ENCODE assay signal across 8 cellular contexts in the genomic region with DNA sequence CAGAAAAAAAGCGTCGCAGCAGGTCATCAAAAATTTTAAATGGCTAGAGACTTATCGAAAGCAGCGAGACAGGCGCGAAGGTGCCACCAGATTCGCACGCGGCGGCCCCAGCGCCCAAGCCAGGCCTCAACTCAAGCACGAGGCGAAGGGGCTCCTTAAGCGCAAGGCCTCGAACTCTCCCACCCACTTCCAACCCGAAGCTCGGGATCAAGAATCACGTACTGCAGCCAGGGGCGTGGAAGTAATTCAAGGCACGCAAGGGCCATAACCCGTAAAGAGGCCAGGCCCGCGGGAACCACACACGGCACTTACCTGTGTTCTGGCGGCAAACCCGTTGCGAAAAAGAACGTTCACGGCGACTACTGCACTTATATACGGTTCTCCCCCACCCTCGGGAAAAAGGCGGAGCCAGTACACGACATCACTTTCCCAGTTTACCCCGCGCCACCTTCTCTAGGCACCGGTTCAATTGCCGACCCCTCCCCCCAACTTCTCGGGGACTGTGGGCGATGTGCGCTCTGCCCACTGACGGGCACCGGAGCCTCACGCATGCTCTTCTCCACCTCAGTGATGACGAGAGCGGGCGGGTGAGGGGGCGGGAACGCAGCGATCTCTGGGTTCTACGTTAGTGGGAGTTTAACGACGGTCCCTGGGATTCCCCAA. TPM values are rescaled to one million over a fixed set of nuclear protein-coding genes. Genes with fewer than 3 reads are reported as not detected.
DNase-seq lines count a peak whose midpoint lies in the region; ATAC-seq, FAIRE-seq and TF ChIP-seq lines count a peak whose summit lies in the region.

A gene (minus strand): TSS at position 345 of the 663 bp plus-strand sequence. CDS start 1,006 bp downstream, outside the sequence.

- peak within 1 kb of the TSS; percentile 91 for H3K4me3 ChIP-seq in A549
- H3K4me3 ChIP-seq in breast epithelium: peak within 1 kb of the TSS; percentile 91 to 98 (median 92)
- peak within 1 kb of the TSS; percentile 96 for H3K4me3 ChIP-seq in iPS-18c (ENCODE audit: insufficient read depth, low read depth, low read length)
- H3K4me3 ChIP-seq in skin epidermis: peak within 1 kb of the TSS; percentile 70 to 86 (median 77)

- CTCF ChIA-PET in A549 (lab: Yijun Ruan, JAX): interaction anchor here (1.0 to 6.1 kb wide), 5 partner anchors 46 to 91 kb away, joined by 3 to 40 read pairs (median 10); no protein-coding TSS in a partner anchor

- peak in 1 of 2 experiments; percentile 26; a peak in 2 of 5 replicates for TF ChIP-seq RAD21 in A549 (conservative IDR thresholded peaks at IDR 0.05 in 1 of 2, IDR thresholded peaks at IDR 0.05 in 1 of 2)

- no peaks in the 10 kb centered on the region for H3K27me3 ChIP-seq in breast epithelium

- no peak for TF ChIP-seq EP300 in A549 (IDR thresholded peaks at IDR 0.05)

- no peaks in the 10 kb centered on the region for H3K36me3 ChIP-seq in breast epithelium

- intact Hi-C loops in breast epithelium (cut with DNase I; ENCODE audit: low total_unique reads): no loop called here

- WGBS in A549 (ENCODE audit: missing lambda C conversion rate): 0% methylated on average over 24 of the region's 53 CpGs

- H3K9me3 ChIP-seq in A549 (no peaks in the 10 kb centered on the region), breast epithelium (no peaks in the 10 kb centered on the region), iPS-18c (ENCODE audit: control insufficient read depth, insufficient read depth, low read length) (no peaks in the 10 kb centered on the region)

- FAIRE-seq in A549 (lab: Jason Lieb, UNC): no peak

- ATAC-seq in A549 (peak; percentile 80 to 84), GM18867 (IDR thresholded peaks at IDR 0.05; ENCODE audit: unreplicated experiment) (peak; percentile 65), HG03103 (IDR thresholded peaks at IDR 0.05; ENCODE audit: low read depth, unreplicated experiment) (peak; percentile 50)

- TF ChIP-seq POLR2A in A549 (IDR thresholded peaks at IDR 0.05; ENCODE audit: low read length) (peak; percentile 98), breast epithelium (IDR thresholded peaks at IDR 0.05) (peak; percentile 100)

- H3K4me1 ChIP-seq in A549 (peaks cover 30% of the 10 kb centered on the region), breast epithelium (no peaks in the 10 kb centered on the region)

- peak within 1 kb of the TSS; percentile 99 to 100 for H3K27ac ChIP-seq in A549
- peak within 1 kb of the TSS; percentile 98 for H3K27ac ChIP-seq in VCaP
- peak within 1 kb of the TSS; percentile 99 to 100 for H3K27ac ChIP-seq in breast epithelium
- H3K27ac ChIP-seq in skin epidermis: peak within 1 kb of the TSS; percentile 83 to 100 (median 98)

- peak within 1 kb of the TSS; percentile 84 for H3K4me2 ChIP-seq in A549

- TF ChIP-seq CTCF in A549 (IDR thresholded peaks at IDR 0.05) (no peak), VCaP (conservative IDR thresholded peaks at IDR 0.05) (no peak), breast epithelium (IDR thresholded peaks at IDR 0.05) (peak in 2 of 3 donors; percentile 22 to 39)

- POLR2A ChIA-PET in A549 (lab: Yijun Ruan, JAX): interaction anchor here (0.8 to 5.2 kb wide), 22 partner anchors 10 to 174 kb away, joined by 3 to 115 read pairs (median 4); a partner anchor contains a TSS

- DNase-seq in A549 (ENCODE audit: low read depth in 1 of 2, low spot score in 1 of 2): peak; percentile 85 to 98
- DNase-seq in NCI-H2196 (lab: John Stamatoyannopoulos, UW; ENCODE audit: unreplicated experiment): peak; percentile 99
- peak; percentile 99 for DNase-seq in breast epithelium (ENCODE audit: low spot score in 2 of 2)

TF ChIP-seq in A549, 52 proteins besides CTCF, POLR2A, EP300 and RAD21 (continues in another document):
- TF ChIP-seq HOXB13 (CRISPR knock-in tag; IDR thresholded peaks at IDR 0.05; ENCODE audit: low read depth): peak; percentile 65; the same call in 1 of the 2 replicates
- peak; percentile 77 for TF ChIP-seq MYC (IDR thresholded peaks at IDR 0.05; ENCODE audit: borderline replicate concordance, low read length)
- no peak for TF ChIP-seq SMC3 (IDR thresholded peaks at IDR 0.05)
- TF ChIP-seq, protein P1, sequence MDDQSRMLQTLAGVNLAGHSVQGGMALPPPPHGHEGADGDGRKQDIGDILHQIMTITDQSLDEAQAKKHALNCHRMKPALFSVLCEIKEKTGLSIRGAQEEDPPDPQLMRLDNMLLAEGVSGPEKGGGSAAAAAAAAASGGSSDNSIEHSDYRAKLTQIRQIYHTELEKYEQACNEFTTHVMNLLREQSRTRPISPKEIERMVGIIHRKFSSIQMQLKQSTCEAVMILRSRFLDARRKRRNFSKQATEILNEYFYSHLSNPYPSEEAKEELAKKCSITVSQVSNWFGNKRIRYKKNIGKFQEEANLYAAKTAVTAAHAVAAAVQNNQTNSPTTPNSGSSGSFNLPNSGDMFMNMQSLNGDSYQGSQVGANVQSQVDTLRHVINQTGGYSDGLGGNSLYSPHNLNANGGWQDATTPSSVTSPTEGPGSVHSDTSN (IDR thresholded peaks at IDR 0.05): peak; percentile 70
- TF ChIP-seq CEBPB (IDR thresholded peaks at IDR 0.05): peak; percentile 33 to 83; a peak in 2 of 4 replicates
- no peak for TF ChIP-seq TFCP2L1 (CRISPR knock-in tag; IDR thresholded peaks at IDR 0.05)
- no peak for TF ChIP-seq CHD4 (IDR thresholded peaks at IDR 0.05; ENCODE audit: borderline replicate concordance)
- TF ChIP-seq, protein P2, sequence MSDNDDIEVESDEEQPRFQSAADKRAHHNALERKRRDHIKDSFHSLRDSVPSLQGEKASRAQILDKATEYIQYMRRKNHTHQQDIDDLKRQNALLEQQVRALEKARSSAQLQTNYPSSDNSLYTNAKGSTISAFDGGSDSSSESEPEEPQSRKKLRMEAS (IDR thresholded peaks at IDR 0.05): peak; percentile 93
- TF ChIP-seq ZSCAN20 (CRISPR knock-in tag; IDR thresholded peaks at IDR 0.05): no peak
- TF ChIP-seq NR3C1 (IDR thresholded peaks at IDR 0.05): no peak
- TF ChIP-seq, protein P3, sequence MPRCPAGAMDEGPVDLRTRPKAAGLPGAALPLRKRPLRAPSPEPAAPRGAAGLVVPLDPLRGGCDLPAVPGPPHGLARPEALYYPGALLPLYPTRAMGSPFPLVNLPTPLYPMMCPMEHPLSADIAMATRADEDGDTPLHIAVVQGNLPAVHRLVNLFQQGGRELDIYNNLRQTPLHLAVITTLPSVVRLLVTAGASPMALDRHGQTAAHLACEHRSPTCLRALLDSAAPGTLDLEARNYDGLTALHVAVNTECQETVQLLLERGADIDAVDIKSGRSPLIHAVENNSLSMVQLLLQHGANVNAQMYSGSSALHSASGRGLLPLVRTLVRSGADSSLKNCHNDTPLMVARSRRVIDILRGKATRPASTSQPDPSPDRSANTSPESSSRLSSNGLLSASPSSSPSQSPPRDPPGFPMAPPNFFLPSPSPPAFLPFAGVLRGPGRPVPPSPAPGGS (IDR thresholded peaks at IDR 0.05): peak; percentile 98
- TF ChIP-seq MAFK (IDR thresholded peaks at IDR 0.05; ENCODE audit: partially characterized antibody): no peak
- TF ChIP-seq, protein P4, sequence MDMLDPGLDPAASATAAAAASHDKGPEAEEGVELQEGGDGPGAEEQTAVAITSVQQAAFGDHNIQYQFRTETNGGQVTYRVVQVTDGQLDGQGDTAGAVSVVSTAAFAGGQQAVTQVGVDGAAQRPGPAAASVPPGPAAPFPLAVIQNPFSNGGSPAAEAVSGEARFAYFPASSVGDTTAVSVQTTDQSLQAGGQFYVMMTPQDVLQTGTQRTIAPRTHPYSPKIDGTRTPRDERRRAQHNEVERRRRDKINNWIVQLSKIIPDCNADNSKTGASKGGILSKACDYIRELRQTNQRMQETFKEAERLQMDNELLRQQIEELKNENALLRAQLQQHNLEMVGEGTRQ (IDR thresholded peaks at IDR 0.05): no peak
- no peak for TF ChIP-seq HDAC2 (IDR thresholded peaks at IDR 0.05)
- no peak for TF ChIP-seq NPAS2 (CRISPR knock-in tag; IDR thresholded peaks at IDR 0.05; ENCODE audit: borderline replicate concordance)
- TF ChIP-seq CHD2 (IDR thresholded peaks at IDR 0.05; ENCODE audit: low read length, partially characterized antibody): peak; percentile 54
- TF ChIP-seq EHMT2 (IDR thresholded peaks at IDR 0.05; ENCODE audit: low read depth): no peak
- no peak for TF ChIP-seq ESRRA (IDR thresholded peaks at IDR 0.05; ENCODE audit: borderline replicate concordance, low read length)
- TF ChIP-seq PHF8 (IDR thresholded peaks at IDR 0.05; ENCODE audit: borderline replicate concordance, low read depth): peak; percentile 99
- no peak for TF ChIP-seq RFX5 (IDR thresholded peaks at IDR 0.05)
- peak; percentile 94 to 98 for TF ChIP-seq JUN (IDR thresholded peaks at IDR 0.05)
- peak; percentile 69 for TF ChIP-seq RARB (CRISPR knock-in tag; IDR thresholded peaks at IDR 0.05)

RNA-seq across cellular contexts. Expression of the gene that starts here (rescaled TPM):
- polyA plus RNA-seq in A549 (2011; rRNA removed) (9,755 and 11,157 TPM in 2 replicates), A549 (2017; fragmentation: RNase III; extraction: RNeasy Plus Mini Kit Qiagen cat#74134 plus additional on column Dnase treatment) (5,475 to 5,777 TPM (median 5,660 TPM) in 3 replicates)
- 5,099 and 5,614 TPM in 2 replicates for polyA plus RNA-seq in A549 (2012; cell fraction: cytosol; rRNA removed)
- 2,093 and 3,668 TPM in 2 replicates for polyA plus RNA-seq in A549 (2012; cell fraction: nucleus; rRNA removed)
- 8,330 and 9,279 TPM in 2 replicates for polyA minus RNA-seq in A549 (2011; rRNA and poly(A)+ RNA removed)
- total RNA-seq in breast epithelium: over 10,000 TPM; 12,629 to 16,405 (median 13,038) TPM

Comparison
In these comparisons a context has a peak if more than half of its experiments do, and no peak if none do; other contexts are left out.
1. Peak in every context shown above with its lines: DNase-seq, ATAC-seq, H3K4me3 ChIP-seq and H3K27ac ChIP-seq.
2. CTCF ChIP-seq: peak in breast epithelium (2 of 3); none in A549 (single experiment) and VCaP (single experiment).